8 cellular contexts compared by ENCODE assay signal in the genomic region with DNA sequence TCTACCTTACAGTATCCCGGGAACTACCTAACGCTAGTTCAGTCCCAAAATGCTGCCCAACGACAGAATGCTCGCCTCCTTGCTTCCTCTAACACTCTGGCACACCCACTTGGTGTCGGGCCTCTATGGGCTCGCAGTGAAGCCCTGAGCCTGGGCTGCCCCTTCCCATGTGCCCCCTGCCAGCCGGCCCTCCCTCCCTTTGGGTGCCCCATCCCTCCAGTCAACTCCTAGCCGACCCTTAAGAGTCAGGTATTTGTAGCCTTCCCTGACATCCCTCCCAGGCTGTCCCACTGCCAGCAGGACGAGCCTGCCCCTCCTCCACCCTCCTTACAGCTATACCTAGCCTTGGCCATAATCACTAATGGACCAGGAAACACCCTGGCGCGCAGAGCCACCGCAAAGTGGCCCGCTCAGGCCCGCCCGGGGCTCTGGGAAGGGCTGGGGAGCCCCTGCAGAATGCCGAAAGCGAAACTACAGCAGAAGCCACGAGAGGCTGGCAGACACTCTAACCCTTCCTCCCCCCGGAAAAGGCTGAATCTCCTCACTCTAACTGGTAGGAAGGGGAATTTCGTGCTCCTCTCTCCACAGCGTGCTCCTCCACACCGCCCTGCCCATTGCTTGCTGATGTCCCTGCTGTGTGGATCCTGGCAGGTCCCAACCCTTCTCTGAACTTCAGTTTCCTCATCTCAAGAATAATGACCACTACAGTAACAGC. TPM values are rescaled to one million over a fixed set of nuclear protein-coding genes. Genes with fewer than 3 reads are reported as not detected.
DNase-seq lines count a peak whose midpoint lies in the region; ATAC-seq and TF ChIP-seq lines count a peak whose summit lies in the region.

No MANE protein-coding gene starts in this region.

- ATAC-seq in GM18867 (IDR thresholded peaks at IDR 0.05; ENCODE audit: unreplicated experiment) = peak; percentile 32
- peak; percentile 51 to 56 for ATAC-seq in activated T-cell treated with anti-CD3 and anti-CD28 coated beads, Interleukin-2, amount 50 U/mL, for 4 hours

- H3K4me3 ChIP-seq in osteoblast (ENCODE audit: insufficient read depth, low read length) = peak overlapping the region; percentile 91

- H2AFZ ChIP-seq in osteoblast (ENCODE audit: low read length) = peak overlapping the region; percentile 95

- H3K9me3 ChIP-seq in osteoblast (ENCODE audit: low read depth, low read length) = no peaks in the 10 kb centered on the region

- peak overlapping the region; percentile 99 for H3K4me2 ChIP-seq in osteoblast (ENCODE audit: insufficient read depth, low read length)

- DNase-seq in ACHN (peak; percentile 64), Kasumi-1 (lab: John Stamatoyannopoulos, UW) (peak; percentile 45 to 55), fibroblast of gingiva (ENCODE audit: low read depth) (peak; percentile 32), osteoblast (ENCODE audit: insufficient read length, low spot score, missing footprints) (peak; percentile 98), cerebellum (ENCODE audit: low spot score) (no peak), SKM-1 (lab: John Stamatoyannopoulos, UW; ENCODE audit: unreplicated experiment) (no peak)
- peak; percentile 52 for DNase-seq in activated T-cell treated with anti-CD3 and anti-CD28 coated beads, Interleukin-2, amount 50 U/mL, for 4 hours

- H3K4me1 ChIP-seq in osteoblast (ENCODE audit: insufficient read depth, low read length) = peaks cover 15% of the 10 kb centered on the region

- H3K36me3 Mint-ChIP-seq in activated T-cell treated with anti-CD3 and anti-CD28 coated beads, Interleukin-2, amount 50 U/mL, for 4 hours (ENCODE audit: insufficient read depth) = no peaks in the 10 kb centered on the region

- peaks cover 41% of the 10 kb centered on the region for H3K4me1 Mint-ChIP-seq in activated T-cell treated with anti-CD3 and anti-CD28 coated beads, Interleukin-2, amount 50 U/mL, for 4 hours (ENCODE audit: low read depth)

- no peak overlapping the region for H3K27ac ChIP-seq in osteoblast (ENCODE audit: low read depth, low read length)

- no peaks in the 10 kb centered on the region for H4K20me1 ChIP-seq in osteoblast (ENCODE audit: insufficient read depth, low read length)

- H3K79me2 ChIP-seq in osteoblast (ENCODE audit: insufficient read depth, low read length) = no peaks in the 10 kb centered on the region

- peak overlapping the region; percentile 88 for H3K4me3 Mint-ChIP-seq in activated T-cell treated with anti-CD3 and anti-CD28 coated beads, Interleukin-2, amount 50 U/mL, for 4 hours

- no peaks in the 10 kb centered on the region for H3K36me3 ChIP-seq in osteoblast (ENCODE audit: insufficient read depth, low read length)

- no peaks in the 10 kb centered on the region for H3K27me3 ChIP-seq in osteoblast (ENCODE audit: insufficient read depth, low read length)

- in situ Hi-C loops in ACHN (cut with HindIII; ENCODE audit: low pct_ligation_motif_present, low pct_unique_long_range_greater_than_20kb, low sequenced_read_pairs) = no loop called here

- no peak for TF ChIP-seq CTCF in osteoblast (IDR thresholded peaks at IDR 0.05; ENCODE audit: extremely low read depth, low read depth, low read length)

- H3K9me3 Mint-ChIP-seq in activated T-cell treated with anti-CD3 and anti-CD28 coated beads, Interleukin-2, amount 50 U/mL, for 4 hours = no peaks in the 10 kb centered on the region

- H3K27me3 Mint-ChIP-seq in activated T-cell treated with anti-CD3 and anti-CD28 coated beads, Interleukin-2, amount 50 U/mL, for 4 hours (ENCODE audit: low read depth) = no peaks in the 10 kb centered on the region

RNA-seq across cellular contexts. Expression of a gene that starts 8.2 kb away (rescaled TPM):
- 10 to 100 TPM; 14.2 to 17.6 (median 14.8) TPM for total RNA-seq in activated T-cell treated with anti-CD3 and anti-CD28 coated beads, Interleukin-2, amount 50 U/mL, for 4 hours
- total RNA-seq in osteoblast = 12.7 and 14.5 TPM in 2 replicates
- 8.6 TPM for total RNA-seq in cerebellum

RNA-seq across cellular contexts. Expression of a gene that starts 47.2 kb away (rescaled TPM):
- under 1 TPM in 2 of 3 donors, not detected in 1; 0.79 to 0.82 TPM for total RNA-seq in activated T-cell treated with anti-CD3 and anti-CD28 coated beads, Interleukin-2, amount 50 U/mL, for 4 hours
- total RNA-seq in osteoblast (not detected in 2 replicates), cerebellum (not detected)

Comparison
In these comparisons a context has a peak if more than half of its experiments do, and no peak if none do; other contexts are left out.
1. DNase-seq: peak in ACHN (single experiment), Kasumi-1 (2 of 2), activated T-cell treated with anti-CD3 and anti-CD28 coated beads, Interleukin-2, amount 50 U/mL, for 4 hours (single experiment), fibroblast of gingiva (single experiment) and osteoblast (single experiment); none in cerebellum (single experiment) and SKM-1 (single experiment).